ENCODE assay signal across 1 cellular context in genomic region chr11:2884424-2884815, GRCh38.
TF ChIP-seq lines count a peak whose summit lies in the region.

No MANE protein-coding gene starts in this region.

TF ChIP-seq in WTC11, 78 proteins besides CTCF, POLR2A, EP300 and RAD21 (continued from another document):
- no peak for TF ChIP-seq ATF1 (CRISPR knock-in tag; IDR thresholded peaks at IDR 0.05)
- no peak for TF ChIP-seq IRF1 (CRISPR knock-in tag; IDR thresholded peaks at IDR 0.05)
- no peak for TF ChIP-seq ATF6 (CRISPR knock-in tag; IDR thresholded peaks at IDR 0.05)
- TF ChIP-seq ZNF425 (CRISPR knock-in tag; conservative IDR thresholded peaks at IDR 0.05): no peak
- TF ChIP-seq MYBL2 (CRISPR knock-in tag; IDR thresholded peaks at IDR 0.05): no peak
- no peak for TF ChIP-seq USF2 (CRISPR knock-in tag; IDR thresholded peaks at IDR 0.05)
- no peak for TF ChIP-seq JAZF1 (CRISPR knock-in tag; IDR thresholded peaks at IDR 0.05)
- TF ChIP-seq IRF2 (CRISPR knock-in tag; IDR thresholded peaks at IDR 0.05; ENCODE audit: borderline replicate concordance, low read depth): no peak
- no peak for TF ChIP-seq AR (CRISPR knock-in tag; IDR thresholded peaks at IDR 0.05)
- no peak for TF ChIP-seq NFATC4 (CRISPR knock-in tag; IDR thresholded peaks at IDR 0.05)
- no peak for TF ChIP-seq CDX4 (CRISPR knock-in tag; IDR thresholded peaks at IDR 0.05; ENCODE audit: borderline replicate concordance)
- no peak for TF ChIP-seq ZBTB43 (CRISPR knock-in tag; IDR thresholded peaks at IDR 0.05)
